ENCODE assay signal across 10 cellular contexts in genomic region chr3:48738926-48739616, GRCh38. TPM values are rescaled to one million over a fixed set of nuclear protein-coding genes. Genes with fewer than 3 reads are reported as not detected.
DNase-seq lines count a peak whose midpoint lies in the region; ATAC-seq and TF ChIP-seq lines count a peak whose summit lies in the region.
"Had no signal": no experiment of that assay in that cellular context is flagged by ENCODE, and none has a peak within 500 bp of the region (broad histone marks: within the 10 kb centered on the region; RNA-seq: fewer than 3 reads in every experiment).

No MANE protein-coding gene starts in this region.

- no peaks in the 10 kb centered on the region for H3K36me3 Mint-ChIP-seq in mesothelial cell of epicardium
- H3K36me3 Mint-ChIP-seq in activated CD8-positive, alpha-beta T cell treated with anti-CD3 and anti-CD28 coated beads, Interleukin-2, amount 10 ng/mL, durations not matched to agents 7 days and 5 days (ENCODE audit: low read depth), result no peaks in the 10 kb centered on the region

- H3K27me3 ChIP-seq in Peyer's patch (no peaks in the 10 kb centered on the region), thyroid gland (no peaks in the 10 kb centered on the region)

- no peaks in the 10 kb centered on the region for H3K27me3 Mint-ChIP-seq in mesothelial cell of epicardium (ENCODE audit: low read depth)
- H3K27me3 Mint-ChIP-seq in activated CD8-positive, alpha-beta T cell treated with anti-CD3 and anti-CD28 coated beads, Interleukin-2, amount 10 ng/mL, durations not matched to agents 7 days and 5 days (ENCODE audit: low read depth), result no peaks in the 10 kb centered on the region
- H3K27me3 Mint-ChIP-seq: stimulated activated naive B cell treated with anti-CD40 and anti-IgM and Interleukin-4, amounts not matched to agents 10 μg/mL and 1 μg/mL and 100 μg/mL, for 72 hours had no signal

- H3K4me3 ChIP-seq in Peyer's patch, result no peak overlapping the region
- no peak overlapping the region for H3K4me3 ChIP-seq in thyroid gland (replicated peaks in 1 of 3)

- H3K36me3 ChIP-seq in Peyer's patch (no peaks in the 10 kb centered on the region), thyroid gland (no peaks in the 10 kb centered on the region)

- POLR2A ChIA-PET in activated CD8-positive, alpha-beta T cell treated with anti-CD3 and anti-CD28 coated beads, Interleukin-2, amount 10 ng/mL, durations not matched to agents 7 days and 5 days (lab: Charles Lee), result interaction anchor here (0.6 to 1.0 kb wide), 2 partner anchors 109 to 355 kb away, joined by 3 read pairs; partner anchors contain the start of gene PRKAR2A
- POLR2A ChIA-PET in GM10248 (lab: Yijun Ruan, JAX), result interaction anchor here (0.6 kb wide), 1 partner anchor 16 kb away, joined by 3 read pairs; no protein-coding TSS in a partner anchor

- WGBS in thyroid gland, 2 donors, result 72 to 77% methylated on average over 9 of the region's 9 CpGs

- CTCF ChIA-PET in activated CD8-positive, alpha-beta T cell treated with anti-CD3 and anti-CD28 coated beads, Interleukin-2, amount 10 ng/mL, durations not matched to agents 7 days and 5 days (lab: Charles Lee), result interaction anchor here (0.7 to 3.2 kb wide), 24 partner anchors 8 to 439 kb away, joined by 3 to 19 read pairs (median 4); partner anchors contain the start of genes ARIH2, IP6K2, SLC25A20 and WDR6
- CTCF ChIA-PET in GM10248 (lab: Yijun Ruan, JAX), result interaction anchor here (0.7 to 3.4 kb wide), 45 partner anchors 8 to 338 kb away, joined by 3 to 30 read pairs (median 4); partner anchors contain the start of genes IP6K2, NCKIPSD, PRKAR2A and SLC26A6

- ATAC-seq in esophagus mucosa, result peak; percentile 77
- no peak for ATAC-seq in activated CD8-positive, alpha-beta T cell treated with anti-CD3 and anti-CD28 coated beads, Interleukin-2, amount 10 ng/mL, durations not matched to agents 7 days and 5 days

- H3K9me3 ChIP-seq in Peyer's patch (no peaks in the 10 kb centered on the region), thyroid gland (no peaks in the 10 kb centered on the region)

- DNase-seq in Peyer's patch (peak in 2 of 3 donors; percentile 54 to 62), mesenteric fat pad (ENCODE audit: low spot score) (peak; percentile 69), thyroid gland (no peak), mesothelial cell of epicardium (ENCODE audit: low spot score in 2 of 2, unreplicated experiment in 2 of 2) (no peak), D341Med (ENCODE audit: low spot score) (no peak), GM10248 (ENCODE audit: extremely low spot score) (no peak)
- DNase-seq in activated CD8-positive, alpha-beta T cell treated with anti-CD3 and anti-CD28 coated beads, Interleukin-2, amount 10 ng/mL, durations not matched to agents 7 days and 5 days, result no peak

- no peak for TF ChIP-seq CTCF in Peyer's patch (IDR thresholded peaks at IDR 0.05)
- no peak for TF ChIP-seq CTCF in thyroid gland (IDR thresholded peaks at IDR 0.05)
- TF ChIP-seq CTCF in mesothelial cell of epicardium (IDR thresholded peaks at IDR 0.05; ENCODE audit: unreplicated experiment), result no peak
- TF ChIP-seq CTCF in GM10248 (IDR thresholded peaks at IDR 0.05; ENCODE audit: control extremely low read depth, extremely low read depth, low read depth, missing control alignments), result no peak

- peaks cover 6 to 65% (median 12%) of the 10 kb centered on the region in 4 donors for H3K4me1 ChIP-seq in Peyer's patch
- H3K4me1 ChIP-seq in thyroid gland, result peaks cover 0 to 20% of the 10 kb centered on the region in 2 donors

- H3K27ac ChIP-seq in Peyer's patch, result peak overlapping the region; percentile 10 to 90 (median 68)
- H3K27ac ChIP-seq in thyroid gland, result peak overlapping the region in 2 of 3 donors; percentile 40 to 66

- H3K9me3 Mint-ChIP-seq in mesothelial cell of epicardium, result no peaks in the 10 kb centered on the region
- no peaks in the 10 kb centered on the region for H3K9me3 Mint-ChIP-seq in activated CD8-positive, alpha-beta T cell treated with anti-CD3 and anti-CD28 coated beads, Interleukin-2, amount 10 ng/mL, durations not matched to agents 7 days and 5 days (ENCODE audit: insufficient read depth)
- H3K9me3 Mint-ChIP-seq: activated naive CD4-positive, alpha-beta T cell treated with anti-CD3 and anti-CD28 coated beads for 36 hours; stimulated activated naive B cell treated with anti-CD40 and anti-IgM and Interleukin-4, amounts not matched to agents 10 μg/mL and 1 μg/mL and 100 μg/mL, for 72 hours had no signal

- H3K4me1 Mint-ChIP-seq in mesothelial cell of epicardium, result peaks cover 14% of the 10 kb centered on the region
- peaks cover 3% of the 10 kb centered on the region for H3K4me1 Mint-ChIP-seq in activated CD8-positive, alpha-beta T cell treated with anti-CD3 and anti-CD28 coated beads, Interleukin-2, amount 10 ng/mL, durations not matched to agents 7 days and 5 days (ENCODE audit: low read depth)

- no peak overlapping the region for H3K4me3 Mint-ChIP-seq in mesothelial cell of epicardium
- H3K4me3 Mint-ChIP-seq in activated CD8-positive, alpha-beta T cell treated with anti-CD3 and anti-CD28 coated beads, Interleukin-2, amount 10 ng/mL, durations not matched to agents 7 days and 5 days, result no peak overlapping the region
- H3K4me3 Mint-ChIP-seq: activated naive CD4-positive, alpha-beta T cell treated with anti-CD3 and anti-CD28 coated beads for 36 hours; stimulated activated naive B cell treated with anti-CD40 and anti-IgM and Interleukin-4, amounts not matched to agents 10 μg/mL and 1 μg/mL and 100 μg/mL, for 72 hours had no signal

- intact Hi-C loops in thyroid gland (cut with DNase I), result no loop called here

- TF ChIP-seq POLR2A in Peyer's patch (IDR thresholded peaks at IDR 0.05) (no peak), thyroid gland (IDR thresholded peaks at IDR 0.05) (no peak)

- H3K27ac Mint-ChIP-seq in mesothelial cell of epicardium, result no peak overlapping the region
- no peak overlapping the region for H3K27ac Mint-ChIP-seq in activated CD8-positive, alpha-beta T cell treated with anti-CD3 and anti-CD28 coated beads, Interleukin-2, amount 10 ng/mL, durations not matched to agents 7 days and 5 days
- H3K27ac Mint-ChIP-seq: activated naive CD4-positive, alpha-beta T cell treated with anti-CD3 and anti-CD28 coated beads for 36 hours; stimulated activated naive B cell treated with anti-CD40 and anti-IgM and Interleukin-4, amounts not matched to agents 10 μg/mL and 1 μg/mL and 100 μg/mL, for 72 hours had no signal

RNA-seq across cellular contexts. Expression of gene IP6K2, which starts 22.1 kb away (rescaled TPM):
- total RNA-seq in Peyer's patch (100 to 1,000 TPM in 3 of 4 donors, 10 to 100 TPM in 1; 97.6 to 211 (median 163) TPM), esophagus mucosa (53.1 TPM), mesenteric fat pad (40.4 TPM), thyroid gland (100 to 1,000 TPM in 2 of 4 donors, 10 to 100 TPM in 2; 64.3 to 145 (median 93.0) TPM), mesothelial cell of epicardium (207 to 212 TPM (median 209 TPM) in 3 replicates)
- 10 to 100 TPM; 49.6 to 50.4 TPM for total RNA-seq in activated CD8-positive, alpha-beta T cell treated with anti-CD3 and anti-CD28 coated beads, Interleukin-2, amount 10 ng/mL, durations not matched to agents 7 days and 5 days

RNA-seq across cellular contexts. Expression of gene NCKIPSD, which starts 53.4 kb away (rescaled TPM):
- total RNA-seq in Peyer's patch (10 to 100 TPM; 35.7 to 66.8 (median 64.4) TPM), esophagus mucosa (12.6 TPM), mesenteric fat pad (19.9 TPM), thyroid gland (10 to 100 TPM; 21.6 to 32.2 (median 31.7) TPM), mesothelial cell of epicardium (30.7 to 33.5 TPM (median 31.9 TPM) in 3 replicates)
- total RNA-seq in activated CD8-positive, alpha-beta T cell treated with anti-CD3 and anti-CD28 coated beads, Interleukin-2, amount 10 ng/mL, durations not matched to agents 7 days and 5 days, result 10 to 100 TPM; 56.5 to 57.1 TPM

Comparison
In these comparisons a context has a peak if more than half of its experiments do, and no peak if none do; other contexts are left out.
1. DNase-seq: peak in Peyer's patch (2 of 3) and mesenteric fat pad (single experiment); none in thyroid gland (0 of 2), mesothelial cell of epicardium (0 of 2), D341Med (single experiment), activated CD8-positive, alpha-beta T cell treated with anti-CD3 and anti-CD28 coated beads, Interleukin-2, amount 10 ng/mL, durations not matched to agents 7 days and 5 days (single experiment) and GM10248 (single experiment).